In genomic region chr17:29124931-29125270, GRCh38 we compare ENCODE assay signal across 13 cellular contexts. TPM values are rescaled to one million over a fixed set of nuclear protein-coding genes. Genes with fewer than 3 reads are reported as not detected.
DNase-seq lines count a peak whose midpoint lies in the region; ATAC-seq, FAIRE-seq and TF ChIP-seq lines count a peak whose summit lies in the region.
"Had no signal": no experiment of that assay in that cellular context is flagged by ENCODE, and none has a peak within 500 bp of the region (broad histone marks: within the 10 kb centered on the region; RNA-seq: fewer than 3 reads in every experiment).

No MANE protein-coding gene starts in this region.

- peak; percentile 28 for DNase-seq in ELR (ENCODE audit: low read depth)
- peak; percentile 93 to 95 for DNase-seq in PC-9
- no peak for DNase-seq in omental fat pad (ENCODE audit: low spot score)
- DNase-seq in D721Med (ENCODE audit: insufficient read length, low spot score): no peak
- no peak for DNase-seq in HT-29 (ENCODE audit: low spot score)
- no peak for DNase-seq in stimulated activated CD4-positive, alpha-beta T cell treated with anti-CD3 and anti-CD28 coated beads, Interleukin-2, amount 100 ng/mL, for 48 hours
- DNase-seq: GM23248; NCI-H2171; occipital lobe; stimulated activated naive CD8-positive, alpha-beta T cell treated with anti-CD3 and anti-CD28 coated beads, Interleukin-15, amount 100 ng/mL, for 72 hours had no signal

- no peak for FAIRE-seq in D721Med (lab: Jason Lieb, UNC)
- FAIRE-seq: TTC549 had no signal

- H2AFZ ChIP-seq in PC-9: no peak overlapping the region
- H2AFZ ChIP-seq: GM23248 had no signal

- no TSS peak for BruUV-seq in PC-9 (replicated peaks; lab: Mats Ljungman, UMichigan)

- POLR2A ChIA-PET in PC-9 (lab: Charles Lee; ENCODE audit: unreplicated experiment): interaction anchor here (0.5 to 1.7 kb wide), 12 partner anchors 30 to 820 kb away, joined by 3 to 14 read pairs (median 4); partner anchors contain the start of genes MYO18A and PHF12

- intact Hi-C loops in PC-9 (cut with micrococcal nuclease; ENCODE audit: unreplicated experiment): loop anchor here (1.0 to 10.0 kb wide), 6 partner anchors 20 to 410 kb away; no protein-coding TSS in a partner anchor

- no peaks in the 10 kb centered on the region for H3K9me2 ChIP-seq in PC-9 (ENCODE audit: insufficient read depth)

- peak overlapping the region; percentile 74 for H3K4me2 ChIP-seq in PC-9

- peak overlapping the region; percentile 81 for H3K27ac ChIP-seq in PC-9
- H3K27ac ChIP-seq: GM23248 had no signal

- peaks cover 59% of the 10 kb centered on the region for H3K79me2 ChIP-seq in PC-9 (ENCODE audit: low read depth)

- CTCF ChIA-PET in PC-9 (lab: Charles Lee): interaction anchor here (0.6 to 2.1 kb wide), 11 partner anchors 9 to 245 kb away, joined by 3 to 29 read pairs (median 11); partner anchors contain the start of gene MYO18A

- 0 out of 2 replicates have a peak, but pooled peaks cover 3% of the 10 kb centered on the region for H3K36me3 ChIP-seq in PC-9 (ENCODE audit: low read depth)

- ATAC-seq in esophagus mucosa: peak; percentile 17
- ATAC-seq in omental fat pad (ENCODE audit: low FRiP score): peak; percentile 2
- no peak for ATAC-seq in HG03135 (IDR thresholded peaks at IDR 0.05; ENCODE audit: unreplicated experiment)

- H3K27me3 ChIP-seq in PC-9 (ENCODE audit: insufficient read depth, low read depth): no peaks in the 10 kb centered on the region

- TF ChIP-seq CTCF in PC-9 (conservative IDR thresholded peaks at IDR 0.05) (no peak), omental fat pad (IDR thresholded peaks at IDR 0.05) (no peak), D721Med (IDR thresholded peaks at IDR 0.05; ENCODE audit: insufficient read depth, missing control alignments) (no peak)

- peaks cover 32% of the 10 kb centered on the region for H3K4me1 ChIP-seq in PC-9 (replicated peaks; ENCODE audit: insufficient read depth)

- H3F3A ChIP-seq in PC-9 (ENCODE audit: insufficient read depth, low read depth): peaks cover 37% of the 10 kb centered on the region

- H3K9me3 ChIP-seq in PC-9 (ENCODE audit: insufficient read depth, low read depth): no peaks in the 10 kb centered on the region

- no peak overlapping the region for H3K4me3 ChIP-seq in PC-9
- H3K4me3 ChIP-seq: GM23248 had no signal

- peaks cover 21% of the 10 kb centered on the region for H4K20me1 ChIP-seq in PC-9 (ENCODE audit: insufficient read depth)

RNA-seq across cellular contexts. Expression of gene MYO18A, which starts 55.3 kb away (rescaled TPM):
- 150 and 158 TPM in 2 replicates for total RNA-seq in PC-9 (2021)
- total RNA-seq in esophagus mucosa: 51.7 TPM
- 10 to 100 TPM; 33.1 to 99.0 (median 50.6) TPM for total RNA-seq in omental fat pad
- total RNA-seq in HT-29 (2014; rRNA removed; shearing (Covaris generic)): 105 and 108 TPM in 2 replicates

Comparison
In these comparisons a context has a peak if more than half of its experiments do, and no peak if none do; other contexts are left out.
1. DNase-seq: peak in ELR (single experiment) and PC-9 (2 of 2); none in omental fat pad (single experiment), D721Med (single experiment), HT-29 (single experiment) and stimulated activated CD4-positive, alpha-beta T cell treated with anti-CD3 and anti-CD28 coated beads, Interleukin-2, amount 100 ng/mL, for 48 hours (0 of 2).